Comparison of ENCODE assay signal across 2 cellular contexts in the genomic region with DNA sequence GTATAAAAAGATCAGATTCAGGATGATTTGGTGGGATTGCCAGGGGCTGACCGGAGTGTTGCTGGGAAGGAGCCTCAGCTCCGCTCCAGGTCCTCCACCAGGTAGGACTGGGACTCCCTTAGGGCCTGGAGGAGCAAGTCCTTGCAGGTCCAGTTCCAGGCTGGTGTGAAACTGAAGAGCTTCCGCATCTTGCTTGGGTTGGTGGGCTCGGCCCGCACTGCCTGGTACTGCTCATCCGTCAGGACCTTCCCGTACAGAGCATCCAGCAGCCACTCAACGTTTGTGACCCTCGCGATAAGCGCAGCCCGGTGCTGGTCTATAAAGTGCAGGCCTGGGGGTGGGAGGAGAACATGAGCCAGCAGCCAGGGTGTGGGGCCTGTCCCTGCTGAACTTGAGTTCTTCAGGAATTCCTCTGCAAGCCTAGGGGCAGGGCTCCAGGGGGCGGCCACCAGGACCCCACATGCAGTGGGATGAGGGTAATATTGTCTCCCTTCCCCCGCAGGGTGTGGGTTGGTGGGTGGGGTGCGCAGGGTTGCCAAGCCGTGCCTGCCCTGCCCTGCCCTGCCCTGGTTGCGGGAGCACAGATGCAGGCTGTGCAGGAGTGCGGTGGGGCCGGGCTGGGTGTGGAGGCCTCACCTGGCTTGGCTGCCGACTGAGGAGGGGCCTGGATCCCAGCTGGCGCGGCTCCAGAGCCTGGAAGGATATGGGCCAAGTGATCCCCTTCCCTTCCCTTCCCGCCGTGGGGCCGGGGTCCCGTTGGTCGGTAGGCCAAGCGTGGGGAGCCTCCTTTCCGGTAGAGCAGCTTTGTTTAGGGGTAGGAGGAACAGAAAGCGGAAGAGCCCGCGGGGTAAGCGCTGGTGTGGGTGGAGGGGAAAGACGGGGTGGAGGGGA.
A peak's percentile ranks its signal among the peaks of the same experiment; 100 is the strongest.
TF ChIP-seq lines count a peak whose summit lies in the region.

No MANE protein-coding gene starts in this region.

TF ChIP-seq in A549, 52 proteins besides CTCF, POLR2A, EP300 and RAD21:
- TF ChIP-seq FOSB (CRISPR knock-in tag; IDR thresholded peaks at IDR 0.05) = peak; percentile 19; the same call in 1 of the 2 replicates
- no peak for TF ChIP-seq FOXS1 (CRISPR knock-in tag; IDR thresholded peaks at IDR 0.05)
- no peak for TF ChIP-seq NPAS2 (CRISPR knock-in tag; IDR thresholded peaks at IDR 0.05; ENCODE audit: borderline replicate concordance)
- TF ChIP-seq RARB (CRISPR knock-in tag; IDR thresholded peaks at IDR 0.05) = peak; percentile 14; the same call in 1 of the 2 replicates
- no peak for TF ChIP-seq NFE2L2 (conservative IDR thresholded peaks at IDR 0.05; ENCODE audit: low read length)
- no peak for TF ChIP-seq ZFP36 (IDR thresholded peaks at IDR 0.05; ENCODE audit: borderline replicate concordance, partially characterized antibody)
- no peak for TF ChIP-seq MYC (IDR thresholded peaks at IDR 0.05; ENCODE audit: borderline replicate concordance, low read length)
- no peak for TF ChIP-seq SMC3 (IDR thresholded peaks at IDR 0.05)
- TF ChIP-seq HDAC2 (IDR thresholded peaks at IDR 0.05) = no peak
- TF ChIP-seq PHF8 (IDR thresholded peaks at IDR 0.05; ENCODE audit: borderline replicate concordance, low read depth) = no peak
- no peak for TF ChIP-seq BHLHE40 (IDR thresholded peaks at IDR 0.05; ENCODE audit: low read depth, low read length)
- TF ChIP-seq JUNB (IDR thresholded peaks at IDR 0.05) = no peak
- TF ChIP-seq, protein P1, sequence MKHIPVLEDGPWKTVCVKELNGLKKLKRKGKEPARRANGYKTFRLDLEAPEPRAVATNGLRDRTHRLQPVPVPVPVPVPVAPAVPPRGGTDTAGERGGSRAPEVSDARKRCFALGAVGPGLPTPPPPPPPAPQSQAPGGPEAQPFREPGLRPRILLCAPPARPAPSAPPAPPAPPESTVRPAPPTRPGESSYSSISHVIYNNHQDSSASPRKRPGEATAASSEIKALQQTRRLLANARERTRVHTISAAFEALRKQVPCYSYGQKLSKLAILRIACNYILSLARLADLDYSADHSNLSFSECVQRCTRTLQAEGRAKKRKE (CRISPR knock-in tag; IDR thresholded peaks at IDR 0.05; ENCODE audit: low read depth) = 0 out of 2 replicates have a peak, but pooled peaks have one; percentile 3
- no peak for TF ChIP-seq EHF (CRISPR knock-in tag; IDR thresholded peaks at IDR 0.05)
- TF ChIP-seq, protein P2, sequence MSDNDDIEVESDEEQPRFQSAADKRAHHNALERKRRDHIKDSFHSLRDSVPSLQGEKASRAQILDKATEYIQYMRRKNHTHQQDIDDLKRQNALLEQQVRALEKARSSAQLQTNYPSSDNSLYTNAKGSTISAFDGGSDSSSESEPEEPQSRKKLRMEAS (IDR thresholded peaks at IDR 0.05) = no peak
- TF ChIP-seq KDM5A (IDR thresholded peaks at IDR 0.05) = no peak
- TF ChIP-seq TP53 (CRISPR knock-in tag; IDR thresholded peaks at IDR 0.05) = no peak
- TF ChIP-seq, protein P3, sequence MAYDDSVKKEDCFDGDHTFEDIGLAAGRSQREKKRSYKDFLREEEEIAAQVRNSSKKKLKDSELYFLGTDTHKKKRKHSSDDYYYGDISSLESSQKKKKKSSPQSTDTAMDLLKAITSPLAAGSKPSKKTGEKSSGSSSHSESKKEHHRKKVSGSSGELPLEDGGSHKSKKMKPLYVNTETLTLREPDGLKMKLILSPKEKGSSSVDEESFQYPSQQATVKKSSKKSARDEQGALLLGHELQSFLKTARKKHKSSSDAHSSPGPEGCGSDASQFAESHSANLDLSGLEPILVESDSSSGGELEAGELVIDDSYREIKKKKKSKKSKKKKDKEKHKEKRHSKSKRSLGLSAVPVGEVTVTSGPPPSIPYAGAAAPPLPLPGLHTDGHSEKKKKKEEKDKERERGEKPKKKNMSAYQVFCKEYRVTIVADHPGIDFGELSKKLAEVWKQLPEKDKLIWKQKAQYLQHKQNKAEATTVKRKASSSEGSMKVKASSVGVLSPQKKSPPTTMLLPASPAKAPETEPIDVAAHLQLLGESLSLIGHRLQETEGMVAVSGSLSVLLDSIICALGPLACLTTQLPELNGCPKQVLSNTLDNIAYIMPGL (CRISPR knock-in tag; IDR thresholded peaks at IDR 0.05; ENCODE audit: borderline replicate concordance) = no peak
- no peak for TF ChIP-seq NR3C1 (IDR thresholded peaks at IDR 0.05)
- TF ChIP-seq SREBF2 (IDR thresholded peaks at IDR 0.05) = no peak
- no peak; the same call in 1 of the 2 replicates for TF ChIP-seq TFCP2L1 (CRISPR knock-in tag; IDR thresholded peaks at IDR 0.05)
- no peak for TF ChIP-seq ESRRA (IDR thresholded peaks at IDR 0.05; ENCODE audit: borderline replicate concordance, low read length)
- TF ChIP-seq HOXB5 (CRISPR knock-in tag; IDR thresholded peaks at IDR 0.05) = no peak

TF ChIP-seq in H1, 55 proteins besides CTCF, POLR2A, EP300 and RAD21:
- TF ChIP-seq TBP (IDR thresholded peaks at IDR 0.05; ENCODE audit: low read depth, low read length) = peak; percentile 52
- TF ChIP-seq RFX5 (IDR thresholded peaks at IDR 0.05; ENCODE audit: borderline replicate concordance, low read depth, low read length) = no peak
- TF ChIP-seq TCF12 (IDR thresholded peaks at IDR 0.05; ENCODE audit: low read depth, low read length) = no peak
- peak; percentile 55 for TF ChIP-seq BRCA1 (IDR thresholded peaks at IDR 0.05; ENCODE audit: low read depth, low read length)
- peak in 1 of 2 experiments; percentile 15; a peak in 1 of 4 replicates for TF ChIP-seq HDAC2 (IDR thresholded peaks at IDR 0.05; ENCODE audit: borderline replicate concordance in 1 of 2, low read depth in 2 of 2, low read length in 2 of 2)
- 0 out of 2 replicates have a peak, but pooled peaks have one; percentile 10 for TF ChIP-seq GABPA (IDR thresholded peaks at IDR 0.05; ENCODE audit: borderline replicate concordance, insufficient read depth, low read length)
- peak; percentile 87 for TF ChIP-seq CHD2 (IDR thresholded peaks at IDR 0.05; ENCODE audit: low read length)
- peak; percentile 63 for TF ChIP-seq POLR2AphosphoS5 (IDR thresholded peaks at IDR 0.05; ENCODE audit: low read depth, low read length)
